Comparison of ENCODE assay signal across 13 cellular contexts in genomic region chr1:154957258-154957657, GRCh38. TPM values are rescaled to one million over a fixed set of nuclear protein-coding genes. Genes with fewer than 3 reads are reported as not detected.
A peak's percentile ranks its signal among the peaks of the same experiment; 100 is the strongest.
DNase-seq lines count a peak whose midpoint lies in the region; TF ChIP-seq lines count a peak whose summit lies in the region.
"Had no signal": no experiment of that assay in that cellular context is flagged by ENCODE, and none has a peak within 500 bp of the region (broad histone marks: within the 10 kb centered on the region; RNA-seq: fewer than 3 reads in every experiment).

No MANE protein-coding gene starts in this region.

- H3K9me3 ChIP-seq in BLaER1 treated with 17β-estradiol and CSF1 and Interleukin-3, amounts not matched to agents 10 nM and 100 nM (replicated peaks in 1 of 11): no peaks in the 10 kb centered on the region
- H3K9me3 ChIP-seq in ectodermal cell (ENCODE audit: control insufficient read depth, low read length) (no peaks in the 10 kb centered on the region), GM23248 (ENCODE audit: low read depth) (no peaks in the 10 kb centered on the region)

- H3K4me3 Mint-ChIP-seq in IgD-negative memory B cell (peak overlapping the region in 2 of 4 donors; percentile 78 to 98), nephron (peak overlapping the region; percentile 87 to 91 (median 90))

- peaks cover 17 to 30% (median 20%) of the 10 kb centered on the region in 11 experiments for H3K36me3 ChIP-seq in BLaER1 treated with 17β-estradiol and CSF1 and Interleukin-3, amounts not matched to agents 10 nM and 100 nM
- H3K36me3 ChIP-seq in ectodermal cell (ENCODE audit: control insufficient read depth, insufficient read depth, low read length) (peaks cover 17% of the 10 kb centered on the region), GM23248 (ENCODE audit: low read depth) (no peaks in the 10 kb centered on the region)

- H3K9me2 ChIP-seq in GM23248 (ENCODE audit: insufficient read depth): no peaks in the 10 kb centered on the region

- no peak for DNase-seq in GF-D8 (lab: John Stamatoyannopoulos, UW)
- no peak for DNase-seq in germinal center (ENCODE audit: low spot score)
- DNase-seq in HuH-7 (ENCODE audit: low spot score): no peak
- DNase-seq in GM23248: no peak
- DNase-seq: activated CD4-positive, CD25-positive, alpha-beta regulatory T cell treated with anti-CD3 and anti-CD28 coated beads, Interleukin-2, amount 50 U/mL, for 72 hours; DMS79 treated with DMSO at 0.1 percent for 48 hours; KBM-7; stimulated activated CD4-positive, alpha-beta T cell treated with anti-CD3 and anti-CD28 coated beads, Interleukin-12 subunit alpha, Interleukin-12 subunit beta, amount 100 ng/mL, for 4 hours had no signal

- H3K27ac ChIP-seq in BLaER1 treated with 17β-estradiol and CSF1 and Interleukin-3, amounts not matched to agents 10 nM and 100 nM: peak overlapping the region in 5 of 11 experiments; percentile 5 to 90 (median 82); a peak in 7 of 22 replicates
- H3K27ac ChIP-seq in ectodermal cell (ENCODE audit: insufficient read depth, low read depth, low read length, poor library complexity, severe bottlenecking) (peak overlapping the region; percentile 99), GM23248 (no peak overlapping the region)

- H3K36me3 Mint-ChIP-seq in IgD-negative memory B cell (peaks cover 7% of the 10 kb centered on the region), nephron (ENCODE audit: low read depth) (peaks cover 10% of the 10 kb centered on the region)

- WGBS in ectodermal cell, 2 experiments: 47 to 48% methylated on average over 7 of the region's 7 CpGs
- 15 to 18% methylated on average over 7 of the region's 7 CpGs for WGBS in GM23248 (ENCODE audit: low coverage in 1 of 2, low lambda C conversion rate in 2 of 2, missing lambda C conversion rate in 2 of 2), 2 experiments

- TF ChIP-seq CTCF in nephron (IDR thresholded peaks at IDR 0.05; ENCODE audit: unreplicated experiment in 3 of 3): no peak

- H3K4me3 ChIP-seq in BLaER1 treated with 17β-estradiol and CSF1 and Interleukin-3, amounts not matched to agents 10 nM and 100 nM: peak overlapping the region in 1 of 10 experiments; percentile 71; a peak in 1 of 20 replicates
- H3K4me3 ChIP-seq in ectodermal cell (ENCODE audit: insufficient read depth, low read depth, low read length) (peak overlapping the region; percentile 2), GM23248 (no peak overlapping the region)

- no peaks in the 10 kb centered on the region for H3K27me3 Mint-ChIP-seq in IgD-negative memory B cell
- H3K27me3 Mint-ChIP-seq in nephron (ENCODE audit: low read depth): no peaks in the 10 kb centered on the region
- H3K27me3 Mint-ChIP-seq: dendritic cell treated with granulocyte-macrophage colony-stimulating factor and Interleukin-4, amounts not matched to agents 40 ng/mL and 50 ng/mL, for 4 days had no signal

- H3K27ac Mint-ChIP-seq in IgD-negative memory B cell (peak overlapping the region in 2 of 3 donors; percentile 99), nephron (peak overlapping the region; percentile 95 to 98 (median 98))

- no peaks in the 10 kb centered on the region for H3K9me3 Mint-ChIP-seq in IgD-negative memory B cell
- H3K9me3 Mint-ChIP-seq in nephron: no peaks in the 10 kb centered on the region
- H3K9me3 Mint-ChIP-seq: dendritic cell treated with granulocyte-macrophage colony-stimulating factor and Interleukin-4, amounts not matched to agents 40 ng/mL and 50 ng/mL, for 4 days had no signal

- H2AFZ ChIP-seq in GM23248: no peak overlapping the region

- peak overlapping the region in 8 of 11 experiments; percentile 89 to 98 (median 96); a peak in 12 of 22 replicates for H3K4me2 ChIP-seq in BLaER1 treated with 17β-estradiol and CSF1 and Interleukin-3, amounts not matched to agents 10 nM and 100 nM
- H3K4me2 ChIP-seq in GM23248 (ENCODE audit: unreplicated experiment): no peak overlapping the region

- peaks cover 11% of the 10 kb centered on the region for H3F3A ChIP-seq in GM23248 (ENCODE audit: insufficient read depth)

- peaks cover 29% of the 10 kb centered on the region; the same call in 1 of the 2 replicates for H3K79me2 ChIP-seq in GM23248 (ENCODE audit: insufficient read depth)

- peaks cover 40 to 47% (median 44%) of the 10 kb centered on the region in 3 donors for H3K4me1 Mint-ChIP-seq in IgD-negative memory B cell
- peaks cover 73% of the 10 kb centered on the region for H3K4me1 Mint-ChIP-seq in nephron

- in situ Hi-C loops in GM23248 (cut with MboI): no loop called here

- no peaks in the 10 kb centered on the region for H3K27me3 ChIP-seq in BLaER1 treated with 17β-estradiol and CSF1 and Interleukin-3, amounts not matched to agents 10 nM and 100 nM
- H3K27me3 ChIP-seq in ectodermal cell (ENCODE audit: control insufficient read depth, insufficient read depth, low read length, poor library complexity, severe bottlenecking) (no peaks in the 10 kb centered on the region), GM23248 (replicated peaks; ENCODE audit: insufficient read depth) (no peaks in the 10 kb centered on the region)

- H3K9ac ChIP-seq in BLaER1 treated with 17β-estradiol and CSF1 and Interleukin-3, amounts not matched to agents 10 nM and 100 nM: peak overlapping the region in 8 of 11 experiments; percentile 53 to 85 (median 82); a peak in 7 of 22 replicates
- no peak overlapping the region for H3K9ac ChIP-seq in GM23248

- peaks cover under 1 to 34% (median 16%) of the 10 kb centered on the region in 11 experiments; a peak in 11 of 22 replicates for H4K20me1 ChIP-seq in BLaER1 treated with 17β-estradiol and CSF1 and Interleukin-3, amounts not matched to agents 10 nM and 100 nM
- no peaks in the 10 kb centered on the region for H4K20me1 ChIP-seq in GM23248 (ENCODE audit: insufficient read depth)

- H3K4me1 ChIP-seq in BLaER1 treated with 17β-estradiol and CSF1 and Interleukin-3, amounts not matched to agents 10 nM and 100 nM: peaks cover 72 to 85% (median 79%) of the 10 kb centered on the region in 10 experiments
- peaks cover 54% of the 10 kb centered on the region for H3K4me1 ChIP-seq in ectodermal cell (ENCODE audit: control insufficient read depth, insufficient read depth, low read length)
- H3K4me1 ChIP-seq in GM23248 (ENCODE audit: insufficient read depth): peaks cover 28% of the 10 kb centered on the region

RNA-seq across cellular contexts. Expression of gene PBXIP1, which starts 1.4 kb away (rescaled TPM):
- polyA plus RNA-seq in IgD-negative memory B cell: 123 TPM
- 79.7 TPM for polyA plus RNA-seq in ectodermal cell (2013, experiment 1 of 4)
- polyA plus RNA-seq in ectodermal cell (2013, experiment 2 of 4): 98.5 TPM
- polyA plus RNA-seq in ectodermal cell (2013, experiment 3 of 4): 57.5 TPM
- polyA plus RNA-seq in ectodermal cell (2013, experiment 4 of 4): 67.6 TPM
- 70.4 and 72.2 TPM in 2 replicates for total RNA-seq in GM23248 (2014; rRNA removed; shearing (Covaris generic))
- polyA plus RNA-seq in GM23248 (2016; fragmentation: Nextera tagmentation; extraction: Ambion mirVana): 25.9 and 26.4 TPM in 2 replicates

RNA-seq across cellular contexts. Expression of gene PYGO2, which starts 4.3 kb away (rescaled TPM):
- polyA plus RNA-seq in IgD-negative memory B cell: 42.5 TPM
- polyA plus RNA-seq in ectodermal cell (2013, experiment 1 of 4): 64.5 TPM
- polyA plus RNA-seq in ectodermal cell (2013, experiment 2 of 4): 69.0 TPM
- polyA plus RNA-seq in ectodermal cell (2013, experiment 3 of 4): 48.8 TPM
- 49.3 TPM for polyA plus RNA-seq in ectodermal cell (2013, experiment 4 of 4)
- total RNA-seq in GM23248 (2014; rRNA removed; shearing (Covaris generic)): 13.2 and 14.9 TPM in 2 replicates
- 14.7 and 15.4 TPM in 2 replicates for polyA plus RNA-seq in GM23248 (2016; fragmentation: Nextera tagmentation; extraction: Ambion mirVana)

RNA-seq across cellular contexts. Expression of gene SHC1, which starts 13.3 kb away (rescaled TPM):
- polyA plus RNA-seq in IgD-negative memory B cell (35.7 TPM), GM23248 (2016; fragmentation: Nextera tagmentation; extraction: Ambion mirVana) (275 and 278 TPM in 2 replicates)
- polyA plus RNA-seq in ectodermal cell (2013, experiment 1 of 4): 185 TPM
- polyA plus RNA-seq in ectodermal cell (2013, experiment 2 of 4): 176 TPM
- polyA plus RNA-seq in ectodermal cell (2013, experiment 3 of 4): 110 TPM
- polyA plus RNA-seq in ectodermal cell (2013, experiment 4 of 4): 131 TPM
- 295 and 319 TPM in 2 replicates for total RNA-seq in GM23248 (2014; rRNA removed; shearing (Covaris generic))

RNA-seq across cellular contexts. Expression of gene CKS1B, which starts 17.2 kb away (rescaled TPM):
- polyA plus RNA-seq in IgD-negative memory B cell (102 TPM), GM23248 (2016; fragmentation: Nextera tagmentation; extraction: Ambion mirVana) (113 and 119 TPM in 2 replicates)
- 267 TPM for polyA plus RNA-seq in ectodermal cell (2013, experiment 1 of 4)
- 261 TPM for polyA plus RNA-seq in ectodermal cell (2013, experiment 2 of 4)
- polyA plus RNA-seq in ectodermal cell (2013, experiment 3 of 4): 286 TPM
- polyA plus RNA-seq in ectodermal cell (2013, experiment 4 of 4): 304 TPM
- 45.6 and 50.3 TPM in 2 replicates for total RNA-seq in GM23248 (2014; rRNA removed; shearing (Covaris generic))

RNA-seq across cellular contexts. Expression of gene PMVK, which starts 20.7 kb away (rescaled TPM):
- polyA plus RNA-seq in IgD-negative memory B cell: 78.3 TPM
- 40.4 TPM for polyA plus RNA-seq in ectodermal cell (2013, experiment 1 of 4)
- polyA plus RNA-seq in ectodermal cell (2013, experiment 2 of 4): 38.0 TPM
- polyA plus RNA-seq in ectodermal cell (2013, experiment 3 of 4): 31.1 TPM
- 33.5 TPM for polyA plus RNA-seq in ectodermal cell (2013, experiment 4 of 4)
- 2.1 and 6.4 TPM in 2 replicates for total RNA-seq in GM23248 (2014; rRNA removed; shearing (Covaris generic))
- polyA plus RNA-seq in GM23248 (2016; fragmentation: Nextera tagmentation; extraction: Ambion mirVana): 36.6 and 40.2 TPM in 2 replicates
